In the genomic region with DNA sequence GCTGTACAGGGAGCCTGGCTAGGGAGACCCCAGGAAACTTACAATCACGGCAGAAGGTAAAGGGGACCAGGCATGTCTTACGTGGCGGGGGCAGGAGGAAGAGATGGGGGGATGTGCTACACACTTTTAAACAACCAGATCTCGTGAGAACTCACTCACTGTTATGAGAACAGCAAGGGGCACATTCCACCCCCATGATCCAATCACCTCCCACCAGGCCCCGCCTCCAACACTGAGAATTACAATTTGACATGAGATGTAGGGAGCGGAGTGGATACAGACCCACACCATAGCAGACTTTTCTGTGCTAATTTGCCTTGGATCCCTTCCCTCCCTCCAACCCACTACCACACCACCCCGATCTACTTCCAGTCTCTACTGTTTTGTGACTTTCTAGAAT, we compare ENCODE assay signal across 20 cellular contexts.
"Had no signal": no experiment of that assay in that cellular context is flagged by ENCODE, and none has a peak within 500 bp of the region (broad histone marks: within the 10 kb centered on the region; RNA-seq: fewer than 3 reads in every experiment).

No MANE protein-coding gene starts in this region.

- H3K27me3 ChIP-seq: foreskin keratinocyte had no signal

- ATAC-seq: foreskin keratinocyte, gastroesophageal sphincter, heart right ventricle, left colon, left lung, left ventricle myocardium superior, lower lobe of right lung had no signal

- H3K27ac ChIP-seq: coronary artery, dorsolateral prefrontal cortex, esophagus muscularis mucosa, foreskin keratinocyte, gastroesophageal sphincter, heart right ventricle, left lung, lower lobe of right lung had no signal

- H3K36me3 ChIP-seq: esophagus muscularis mucosa, gastroesophageal sphincter, heart right ventricle, left lung, lower lobe of right lung had no signal

- H3K4me1 ChIP-seq: esophagus muscularis mucosa, foreskin keratinocyte, gastroesophageal sphincter, heart right ventricle, left lung, lower lobe of right lung had no signal

- DNase-seq: dermis blood vessel endothelial cell; dorsolateral prefrontal cortex; effector CD4-positive, alpha-beta T cell; effector memory CD4-positive, alpha-beta T cell; foreskin keratinocyte; heart right ventricle; hippocampal formation; immature natural killer cell; islet precursor cell; kidney; kidney glomerular epithelial cell; left colon; left lung; left ventricle myocardium superior; lower lobe of right lung; mesenchymal stem cell; midbrain had no signal

- H3K9me3 ChIP-seq: esophagus muscularis mucosa had no signal

- H3K4me3 ChIP-seq: coronary artery, dorsolateral prefrontal cortex, esophagus muscularis mucosa, gastroesophageal sphincter, heart right ventricle, left lung, lower lobe of right lung had no signal
